28 cellular contexts compared by ENCODE assay signal in the genomic region with DNA sequence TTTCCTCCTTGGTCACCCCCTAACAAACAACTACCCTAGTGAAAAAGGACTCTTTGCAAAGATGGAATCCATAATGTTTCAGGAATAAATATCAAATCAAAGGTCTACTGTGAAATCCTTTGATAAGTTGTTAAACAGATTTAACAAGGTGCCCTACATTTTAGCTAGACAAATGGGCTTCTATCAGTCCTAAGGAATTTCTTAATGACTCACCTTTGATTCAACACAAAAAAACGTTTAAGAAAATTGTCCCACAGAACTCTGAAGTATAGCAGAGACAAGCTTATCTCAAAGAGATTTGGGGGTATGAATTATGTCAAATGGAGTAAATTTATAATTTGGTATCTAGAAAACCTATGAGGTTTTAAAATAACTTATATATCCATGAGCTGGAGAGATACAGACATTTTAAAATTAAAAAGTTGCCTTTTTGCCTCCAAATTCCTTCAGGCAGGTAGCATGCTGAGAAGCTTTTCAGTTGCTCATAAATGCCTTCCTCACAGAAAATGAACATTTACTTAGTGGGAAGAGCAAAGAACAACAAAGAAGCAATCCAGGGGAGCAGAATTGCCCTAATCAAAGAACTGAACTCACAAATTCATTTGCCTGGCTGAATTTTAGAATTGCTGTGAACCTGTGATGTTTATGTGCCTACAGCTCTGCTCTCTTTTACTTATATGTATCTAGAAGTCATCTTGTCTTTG.
DNase-seq lines count a peak whose midpoint lies in the region; ATAC-seq, FAIRE-seq and TF ChIP-seq lines count a peak whose summit lies in the region.
"Had no signal": no experiment of that assay in that cellular context is flagged by ENCODE, and none has a peak within 500 bp of the region (broad histone marks: within the 10 kb centered on the region; RNA-seq: fewer than 3 reads in every experiment).

No MANE protein-coding gene starts in this region.

- H3K9me2 ChIP-seq in HCT116 (ENCODE audit: insufficient read depth) = no peaks in the 10 kb centered on the region

- H3K4me1 ChIP-seq in HCT116 (ENCODE audit: control insufficient read depth in 1 of 2, insufficient read depth in 2 of 2, low read length in 2 of 2) = peaks cover 66 to 76% of the 10 kb centered on the region in 2 experiments
- H3K4me1 ChIP-seq in endodermal cell (ENCODE audit: control insufficient read depth, insufficient read depth, low read length) = no peaks in the 10 kb centered on the region
- H3K4me1 ChIP-seq in trophoblast cell (ENCODE audit: control insufficient read depth in 1 of 2, insufficient read depth in 2 of 2, low read length in 2 of 2) = no peaks in the 10 kb centered on the region
- H3K4me1 ChIP-seq: Peyer's patch had no signal

- peak overlapping the region; percentile 79 for H2BK5ac ChIP-seq in trophoblast cell (ENCODE audit: low read depth, low read length, poor library complexity)

- RAD21 ChIA-PET in HCT116 (lab: Charles Lee; ENCODE audit: low non-redundant PET in 1 of 2, low total read pairs in 2 of 2, uncharacterized antibody in 2 of 2, unreplicated experiment in 2 of 2) = no interaction called here

- POLR2A ChIA-PET in HCT116 (lab: Charles Lee) = interaction anchor here (0.9 kb wide), 1 partner anchor 9 kb away, joined by 4 read pairs; no protein-coding TSS in a partner anchor
- POLR2A ChIA-PET in activated CD4-positive, alpha-beta memory T cell treated with anti-CD3 and anti-CD28 coated beads for 36 hours (lab: Charles Lee) = interaction anchor here (1.3 kb wide), 1 partner anchor 18 kb away, joined by 3 read pairs; no protein-coding TSS in a partner anchor

- peak overlapping the region; percentile 86 for H3K27ac Mint-ChIP-seq in endodermal cell
- H3K27ac Mint-ChIP-seq in activated CD4-positive, alpha-beta memory T cell treated with anti-CD3 and anti-CD28 coated beads for 36 hours = no peak overlapping the region
- H3K27ac Mint-ChIP-seq: activated CD4-positive, alpha-beta T cell treated with anti-CD3 and anti-CD28 coated beads, Interleukin-2, amount 10 ng/mL, durations not matched to agents 24 days and 14 days; activated CD8-positive, alpha-beta memory T cell treated with anti-CD3 and anti-CD28 coated beads, Interleukin-2, amount 10 ng/mL, durations not matched to agents 7 days and 5 days; activated T-cell treated with anti-CD3 and anti-CD28 coated beads, Interleukin-2, amount 50 U/mL, for 72 hours; dendritic cell treated with granulocyte-macrophage colony-stimulating factor and Interleukin-4, amounts not matched to agents 40 ng/mL and 50 ng/mL, for 4 days had no signal

- no peaks in the 10 kb centered on the region for H3K9me3 Mint-ChIP-seq in endodermal cell
- H3K9me3 Mint-ChIP-seq in activated CD4-positive, alpha-beta memory T cell treated with anti-CD3 and anti-CD28 coated beads for 36 hours = peaks cover 3% of the 10 kb centered on the region
- H3K9me3 Mint-ChIP-seq: activated CD4-positive, alpha-beta T cell treated with anti-CD3 and anti-CD28 coated beads, Interleukin-2, amount 10 ng/mL, durations not matched to agents 24 days and 14 days had no signal

- peak overlapping the region; percentile 93 for H3K27ac ChIP-seq in HCT116 (ENCODE audit: low read depth, low read length)
- H3K27ac ChIP-seq in endodermal cell (ENCODE audit: low read depth, low read length) = no peak overlapping the region
- H3K27ac ChIP-seq in trophoblast cell (ENCODE audit: low read depth, low read length) = peak overlapping the region; percentile 88
- H3K27ac ChIP-seq: HL-60, Peyer's patch, VCaP had no signal

- no peak overlapping the region for H3K4me3 Mint-ChIP-seq in endodermal cell
- H3K4me3 Mint-ChIP-seq in activated CD4-positive, alpha-beta memory T cell treated with anti-CD3 and anti-CD28 coated beads for 36 hours = no peak overlapping the region
- H3K4me3 Mint-ChIP-seq: activated CD4-positive, alpha-beta T cell treated with anti-CD3 and anti-CD28 coated beads, Interleukin-2, amount 10 ng/mL, durations not matched to agents 24 days and 14 days; activated CD8-positive, alpha-beta memory T cell treated with anti-CD3 and anti-CD28 coated beads, Interleukin-2, amount 10 ng/mL, durations not matched to agents 7 days and 5 days; activated T-cell treated with anti-CD3 and anti-CD28 coated beads, Interleukin-2, amount 50 U/mL, for 72 hours; dendritic cell treated with granulocyte-macrophage colony-stimulating factor and Interleukin-4, amounts not matched to agents 40 ng/mL and 50 ng/mL, for 4 days had no signal

- TF ChIP-seq CTCF in HCT116 (IDR thresholded peaks at IDR 0.05 in 2 of 3, conservative IDR thresholded peaks at IDR 0.05 in 1 of 3; ENCODE audit: borderline replicate concordance in 1 of 3, insufficient read depth in 1 of 3, low read depth in 2 of 3, low read length in 2 of 3) (no peak), endodermal cell (conservative IDR thresholded peaks at IDR 0.05) (no peak), lower leg skin (IDR thresholded peaks at IDR 0.05) (no peak)

- peak; percentile 75 for FAIRE-seq in RCC 7860 (lab: Jason Lieb, UNC)
- FAIRE-seq: endometrium had no signal

- H3K4ac ChIP-seq in trophoblast cell (ENCODE audit: low read depth, low read length) = no peak overlapping the region

- H3K4me2 ChIP-seq in HCT116 (ENCODE audit: low read length) (peak overlapping the region; percentile 71), trophoblast cell (ENCODE audit: low read length) (no peak overlapping the region)

- H3K27me3 ChIP-seq in HCT116 (ENCODE audit: insufficient read depth, low read length) = no peaks in the 10 kb centered on the region
- no peaks in the 10 kb centered on the region for H3K27me3 ChIP-seq in endodermal cell (ENCODE audit: control insufficient read depth, insufficient read depth, low read length, poor library complexity, severe bottlenecking)
- H3K27me3 ChIP-seq in trophoblast cell (ENCODE audit: insufficient read depth, low read length) = no peaks in the 10 kb centered on the region
- H3K27me3 ChIP-seq: MG63, Peyer's patch had no signal

- H3K79me1 ChIP-seq in trophoblast cell (ENCODE audit: low read length) = peaks cover 6% of the 10 kb centered on the region

- H4K20me1 ChIP-seq in HCT116 (ENCODE audit: insufficient read depth) = no peaks in the 10 kb centered on the region

- intact Hi-C loops in HCT116 (cut with micrococcal nuclease) = no loop called here
- intact Hi-C loops in activated CD4-positive, alpha-beta memory T cell treated with anti-CD3 and anti-CD28 coated beads for 36 hours (cut with micrococcal nuclease) = no loop called here
- intact Hi-C loops in lower leg skin (cut with DNase I; ENCODE audit: low total_unique reads) = no loop called here

- no peaks in the 10 kb centered on the region for H3K27me3 Mint-ChIP-seq in endodermal cell (ENCODE audit: insufficient read depth)
- no peaks in the 10 kb centered on the region for H3K27me3 Mint-ChIP-seq in activated CD4-positive, alpha-beta memory T cell treated with anti-CD3 and anti-CD28 coated beads for 36 hours
- H3K27me3 Mint-ChIP-seq: activated CD4-positive, alpha-beta T cell treated with anti-CD3 and anti-CD28 coated beads, Interleukin-2, amount 10 ng/mL, durations not matched to agents 24 days and 14 days; activated CD8-positive, alpha-beta memory T cell treated with anti-CD3 and anti-CD28 coated beads, Interleukin-2, amount 10 ng/mL, durations not matched to agents 7 days and 5 days; dendritic cell treated with granulocyte-macrophage colony-stimulating factor and Interleukin-4, amounts not matched to agents 40 ng/mL and 50 ng/mL, for 4 days had no signal

- no peak overlapping the region for H3K23ac ChIP-seq in trophoblast cell (ENCODE audit: low read length)

- H4K91ac ChIP-seq in trophoblast cell (ENCODE audit: low read depth, low read length) = no peak overlapping the region

- no peak overlapping the region for H2BK12ac ChIP-seq in trophoblast cell (ENCODE audit: low read length)

- H3K79me2 ChIP-seq in HCT116 (ENCODE audit: insufficient read depth, low read length) (no peaks in the 10 kb centered on the region), trophoblast cell (ENCODE audit: control insufficient read depth, insufficient read depth, low read length, poor library complexity) (no peaks in the 10 kb centered on the region)

- peak overlapping the region; percentile 60 for H3K9ac ChIP-seq in HCT116 (ENCODE audit: low read length)
- no peak overlapping the region for H3K9ac ChIP-seq in endodermal cell (ENCODE audit: extremely low read depth, low read length, poor library complexity, severe bottlenecking)
- no peak overlapping the region for H3K9ac ChIP-seq in trophoblast cell (ENCODE audit: low read length)

- no peak overlapping the region for H2BK120ac ChIP-seq in trophoblast cell (ENCODE audit: insufficient read depth, low read length, poor library complexity)

- H3K18ac ChIP-seq in trophoblast cell (ENCODE audit: low read length) = no peak overlapping the region

- DNase-seq in HCT116 (ENCODE audit: low read depth, low spot score) = peak; percentile 76
- DNase-seq in RCC 7860 (ENCODE audit: low spot score) = peak; percentile 42
- no peak for DNase-seq in endodermal cell
- DNase-seq in trophoblast cell = peak in 1 of 2 donors; percentile 26
- DNase-seq in activated CD4-positive, alpha-beta memory T cell treated with anti-CD3 and anti-CD28 coated beads for 36 hours = no peak
- no peak for DNase-seq in NCI-H82 treated with DMSO at 0.1 percent for 48 hours (lab: John Stamatoyannopoulos, UW; ENCODE audit: unreplicated experiment)
- DNase-seq in lower leg skin (ENCODE audit: low spot score in 2 of 2) = no peak
- DNase-seq: activated CD4-positive, alpha-beta T cell treated with anti-CD3 and anti-CD28 coated beads, Interleukin-2, amount 10 ng/mL, durations not matched to agents 24 days and 14 days; activated CD8-positive, alpha-beta memory T cell treated with anti-CD3 and anti-CD28 coated beads, Interleukin-2, amount 10 ng/mL, durations not matched to agents 7 days and 5 days; activated naive CD4-positive, alpha-beta T cell treated with Interleukin-2 at 50 U/mL for 16 hours; activated T-cell treated with anti-CD3 and anti-CD28 coated beads, Interleukin-2, amount 50 U/mL, for 72 hours; C1 segment of cervical spinal cord; caudate nucleus; glutamatergic neuron; left cardiac atrium; mesenchymal stem cell; MG63; NCI-H1417 treated with DMSO at 0.1 percent for 48 hours; NCI-H2107; NCI-H524; nucleus accumbens; Peyer's patch; stimulated activated CD4-positive, alpha-beta T cell treated with anti-CD3 and anti-CD28 coated beads, Interleukin-1b, Interleukin-23, amount 100 ng/mL, for 48 hours had no signal

- WGBS in endodermal cell (ENCODE audit: insufficient coverage in 1 of 2, insufficient read length in 1 of 2), 2 experiments = 32% methylated on average over 1 of the region's 1 CpG; no CpG with 5 or more reads in 1 of the 2 experiments
- WGBS in trophoblast cell (ENCODE audit: extremely low coverage, insufficient coverage, insufficient read length) = no CpG with 5 or more reads among the region's 1 CpG
- WGBS in lower leg skin, 2 donors = 4 to 23% methylated on average over 1 of the region's 1 CpG

- no peak for TF ChIP-seq RAD21 in HCT116 (IDR thresholded peaks at IDR 0.05; ENCODE audit: low read depth)

- H4K12ac ChIP-seq in trophoblast cell (ENCODE audit: low read depth, low read length) = no peak overlapping the region

- H4K8ac ChIP-seq in trophoblast cell (ENCODE audit: low read depth, low read length) = peak overlapping the region; percentile 47

- BruUV-seq in HCT116 (replicated peaks; lab: Mats Ljungman, UMichigan) = TSS peak; percentile 86

- H3K9me3 ChIP-seq in HCT116 (ENCODE audit: control insufficient read depth in 1 of 2, insufficient read depth in 1 of 2, low read depth in 1 of 2, low read length in 2 of 2) = no peaks in the 10 kb centered on the region
- H3K9me3 ChIP-seq in endodermal cell (ENCODE audit: control insufficient read depth, low read length) = no peaks in the 10 kb centered on the region
- no peaks in the 10 kb centered on the region for H3K9me3 ChIP-seq in trophoblast cell (ENCODE audit: insufficient read depth, low read depth, low read length)
- H3K9me3 ChIP-seq: HAP-1, MG63, Peyer's patch had no signal

- peaks cover 26% of the 10 kb centered on the region for H3K4me1 Mint-ChIP-seq in endodermal cell
- no peaks in the 10 kb centered on the region for H3K4me1 Mint-ChIP-seq in activated CD4-positive, alpha-beta memory T cell treated with anti-CD3 and anti-CD28 coated beads for 36 hours (ENCODE audit: low read depth)
- H3K4me1 Mint-ChIP-seq: activated CD4-positive, alpha-beta T cell treated with anti-CD3 and anti-CD28 coated beads, Interleukin-2, amount 10 ng/mL, durations not matched to agents 24 days and 14 days; activated CD8-positive, alpha-beta memory T cell treated with anti-CD3 and anti-CD28 coated beads, Interleukin-2, amount 10 ng/mL, durations not matched to agents 7 days and 5 days had no signal

- H3K36me3 ChIP-seq in HCT116 (ENCODE audit: control insufficient read depth in 1 of 2, insufficient read depth in 2 of 2, low read length in 2 of 2) (no peaks in the 10 kb centered on the region), endodermal cell (ENCODE audit: control insufficient read depth, insufficient read depth, low read length) (no peaks in the 10 kb centered on the region), trophoblast cell (ENCODE audit: control insufficient read depth in 1 of 2, insufficient read depth in 2 of 2, low read length in 2 of 2) (no peaks in the 10 kb centered on the region)
- H3K36me3 ChIP-seq: HAP-1, MG63, Peyer's patch had no signal

- H2AFZ ChIP-seq in HCT116 (ENCODE audit: low read depth, low read length, poor library complexity, severe bottlenecking) = peak overlapping the region; percentile 90
- no peak overlapping the region for H2AFZ ChIP-seq in trophoblast cell (ENCODE audit: insufficient read depth, low read length, poor library complexity)

- no peak overlapping the region for H3K14ac ChIP-seq in trophoblast cell (ENCODE audit: low read length)

- H3K4me3 ChIP-seq in HCT116 (replicated peaks in 1 of 2; ENCODE audit: low read depth in 1 of 2, low read length in 2 of 2) (peak overlapping the region in 1 of 2 experiments; percentile 12; a peak in 2 of 4 replicates), endodermal cell (ENCODE audit: low read length) (no peak overlapping the region), trophoblast cell (ENCODE audit: low read depth, low read length) (no peak overlapping the region), lower leg skin (ENCODE audit: low read depth, poor library complexity, severe bottlenecking) (no peak overlapping the region)
- H3K4me3 ChIP-seq: HAP-1, MG63, Peyer's patch had no signal

- CTCF ChIA-PET in HCT116 (lab: Charles Lee) = interaction anchor here (1.1 kb wide), 1 partner anchor 227 kb away, joined by 3 read pairs; no protein-coding TSS in a partner anchor
- CTCF ChIA-PET in activated CD4-positive, alpha-beta memory T cell treated with anti-CD3 and anti-CD28 coated beads for 36 hours (lab: Charles Lee) = no interaction called here

- H3K36me3 Mint-ChIP-seq in endodermal cell (ENCODE audit: low read depth) = peaks cover 3% of the 10 kb centered on the region
- no peaks in the 10 kb centered on the region for H3K36me3 Mint-ChIP-seq in activated CD4-positive, alpha-beta memory T cell treated with anti-CD3 and anti-CD28 coated beads for 36 hours
- H3K36me3 Mint-ChIP-seq: activated CD8-positive, alpha-beta memory T cell treated with anti-CD3 and anti-CD28 coated beads, Interleukin-2, amount 10 ng/mL, durations not matched to agents 7 days and 5 days had no signal

- TF ChIP-seq POLR2A in HCT116 (IDR thresholded peaks at IDR 0.05; ENCODE audit: borderline replicate concordance, extremely low read depth, insufficient read depth, insufficient read length) = no peak
- no peak for TF ChIP-seq POLR2A in lower leg skin (IDR thresholded peaks at IDR 0.05)

- H2AK5ac ChIP-seq in trophoblast cell (ENCODE audit: low read length) = no peak overlapping the region

- ATAC-seq in HCT116 = peak; percentile 70
- ATAC-seq: activated CD8-positive, alpha-beta memory T cell treated with anti-CD3 and anti-CD28 coated beads, Interleukin-2, amount 10 ng/mL, durations not matched to agents 7 days and 5 days; activated T-cell treated with anti-CD3 and anti-CD28 coated beads, Interleukin-2, amount 50 U/mL, for 72 hours; left cardiac atrium had no signal

Comparison
In these comparisons a context has a peak if more than half of its experiments do, and no peak if none do; other contexts are left out.
1. DNase-seq: peak in HCT116 (single experiment) and RCC 7860 (single experiment); none in endodermal cell (single experiment), activated CD4-positive, alpha-beta memory T cell treated with anti-CD3 and anti-CD28 coated beads for 36 hours (single experiment), NCI-H82 treated with DMSO at 0.1 percent for 48 hours (single experiment) and lower leg skin (0 of 2).